ENCODE assay signal across 23 cellular contexts in the genomic region with DNA sequence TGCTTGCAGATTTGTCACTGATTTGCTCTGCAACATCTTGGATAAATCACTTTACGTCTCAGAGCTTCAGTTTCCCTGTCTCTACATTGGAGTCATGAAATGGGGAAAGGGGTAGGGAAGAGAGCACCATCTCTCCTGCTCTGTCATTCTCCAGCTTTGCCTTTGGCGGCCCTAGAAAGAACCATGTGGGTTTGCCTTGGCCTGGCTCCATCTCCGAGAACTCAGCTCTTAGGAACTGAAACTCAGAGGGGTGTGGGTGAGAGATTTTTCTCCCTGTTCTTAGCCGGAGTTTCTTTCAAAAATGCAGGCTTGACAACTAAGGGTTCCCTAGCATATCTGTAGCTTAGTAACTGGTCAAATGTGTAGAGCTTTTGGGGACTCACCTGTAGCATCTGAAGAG.
"Had no signal": no experiment of that assay in that cellular context is flagged by ENCODE, and none has a peak within 500 bp of the region (broad histone marks: within the 10 kb centered on the region; RNA-seq: fewer than 3 reads in every experiment).

No MANE protein-coding gene starts in this region.

- DNase-seq: activated CD4-positive, alpha-beta memory T cell treated with anti-CD3 and anti-CD28 coated beads for 36 hours; activated CD4-positive, alpha-beta T cell treated with anti-CD3 and anti-CD28 coated beads for 4 hours; activated CD4-positive, CD25-positive, alpha-beta regulatory T cell; activated effector memory CD4-positive, alpha-beta T cell treated with Interleukin-2 at 50 U/mL for 16 hours; activated naive CD4-positive, alpha-beta T cell treated with anti-CD3 and anti-CD28 coated beads for 36 hours; activated T-cell treated with anti-CD3 and anti-CD28 coated beads, Interleukin-2, amount 50 U/mL, for 72 hours; brain microvascular endothelial cell; colonic mucosa; left colon; natural killer cell; ovary; psoas muscle; stimulated activated CD4-positive, alpha-beta T cell treated with anti-CD3 and anti-CD28 coated beads, Interleukin-12 subunit alpha, Interleukin-12 subunit beta, amount 100 ng/mL, for 4 hours; stimulated activated naive CD8-positive, alpha-beta T cell treated with anti-CD3 and anti-CD28 coated beads, Interleukin-15, amount 100 ng/mL, for 72 hours; T1000 had no signal

- H3K9me3 ChIP-seq: ascending aorta, colonic mucosa, gastroesophageal sphincter, heart left ventricle, neutrophil, ovary, psoas muscle, suprapubic skin, tibial nerve had no signal

- H3K4me1 ChIP-seq: ascending aorta, colonic mucosa, suprapubic skin, tibial nerve had no signal

- H3K27ac ChIP-seq: ascending aorta, brain microvascular endothelial cell, colonic mucosa, epithelial cell of prostate, gastroesophageal sphincter, neutrophil, ovary, psoas muscle, suprapubic skin, tibial nerve had no signal

- H3K4me3 ChIP-seq: ascending aorta, colonic mucosa, gastroesophageal sphincter, heart left ventricle, lung, ovary, psoas muscle, suprapubic skin, tibial nerve had no signal

- ATAC-seq: activated T-cell treated with anti-CD3 and anti-CD28 coated beads, Interleukin-2, amount 50 U/mL, for 72 hours; gastroesophageal sphincter; left colon; natural killer cell; psoas muscle; stimulated activated naive CD8-positive, alpha-beta T cell treated with anti-CD3 and anti-CD28 coated beads, Interleukin-15, amount 100 ng/mL, for 72 hours had no signal

- H3K27me3 ChIP-seq: ascending aorta, brain microvascular endothelial cell, colonic mucosa, gastroesophageal sphincter, heart left ventricle, neutrophil, ovary, suprapubic skin, tibial nerve had no signal

- H3K36me3 ChIP-seq: ascending aorta, brain microvascular endothelial cell, colonic mucosa, ovary had no signal
